Comparison of ENCODE assay signal across 8 cellular contexts in the genomic region with DNA sequence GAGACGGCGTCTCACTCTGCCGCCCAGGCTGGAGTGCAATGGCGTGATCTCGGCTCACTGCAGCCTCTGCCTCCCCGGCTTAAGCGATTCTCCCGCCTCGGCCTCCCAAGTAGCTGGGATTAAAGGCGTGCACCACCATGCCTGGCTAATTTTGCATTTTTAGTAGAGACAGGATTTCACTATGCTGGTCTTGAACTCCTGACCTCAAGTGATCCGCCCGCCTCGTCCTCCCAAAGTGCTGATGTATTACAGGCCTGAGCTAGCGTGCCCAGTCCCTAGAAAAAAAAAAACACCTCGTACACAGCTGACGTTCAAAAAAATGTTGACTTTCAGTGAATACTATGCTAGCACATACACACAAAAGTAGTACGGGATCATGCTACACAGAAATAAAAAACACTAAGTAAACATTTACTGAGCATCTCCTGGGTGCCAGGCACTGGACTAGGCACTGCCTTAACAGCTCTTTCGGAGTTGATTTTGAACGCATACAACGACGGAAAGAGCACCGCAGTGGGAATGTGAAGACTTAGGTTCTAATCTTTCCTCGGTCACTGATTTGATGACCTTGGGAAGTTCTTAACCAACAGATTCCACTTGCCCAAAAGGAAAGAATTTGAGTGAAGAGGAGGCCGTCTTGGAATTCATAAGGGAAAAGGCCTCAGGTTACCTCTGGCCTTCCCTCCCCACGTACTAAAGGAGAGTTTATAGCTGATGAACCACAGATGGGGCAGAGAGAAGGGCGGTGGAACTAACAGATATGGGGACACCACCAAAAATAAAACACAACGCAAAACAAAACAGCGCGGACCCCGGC. TPM values are rescaled to one million over a fixed set of nuclear protein-coding genes. Genes with fewer than 3 reads are reported as not detected.
DNase-seq lines count a peak whose midpoint lies in the region; ATAC-seq and TF ChIP-seq lines count a peak whose summit lies in the region.

No MANE protein-coding gene starts in this region.

- peaks cover 12% of the 10 kb centered on the region for H3K4me1 ChIP-seq in lower lobe of right lung
- H3K4me1 ChIP-seq in upper lobe of left lung: peaks cover 0 to 9% (median 4%) of the 10 kb centered on the region in 4 donors

- peak overlapping the region; percentile 98 for H3K27ac ChIP-seq in lower lobe of right lung
- peak overlapping the region; percentile 97 to 99 (median 98) for H3K27ac ChIP-seq in upper lobe of left lung

- DNase-seq in Caki2 (ENCODE audit: low read depth): peak; percentile 53
- peak; percentile 2 for DNase-seq in LoVo (ENCODE audit: low spot score)
- DNase-seq in brain pericyte (ENCODE audit: low read depth, low spot score): peak; percentile 25
- no peak for DNase-seq in lower lobe of right lung
- peak in 1 of 2 donors; percentile 22 for DNase-seq in upper lobe of left lung

- no peak for TF ChIP-seq EP300 in upper lobe of left lung (IDR thresholded peaks at IDR 0.05)

- intact Hi-C loops in lower lobe of right lung (cut with DNase I): no loop called here

- H3K27me3 ChIP-seq in lower lobe of right lung (ENCODE audit: low read depth): no peaks in the 10 kb centered on the region
- no peaks in the 10 kb centered on the region for H3K27me3 ChIP-seq in upper lobe of left lung

- no peak for ATAC-seq in lower lobe of right lung
- ATAC-seq in upper lobe of left lung (ENCODE audit: low FRiP score in 2 of 2): no peak
- no peak for ATAC-seq in HG02763 (IDR thresholded peaks at IDR 0.05; ENCODE audit: unreplicated experiment)
- no peak for ATAC-seq in GM21786 (IDR thresholded peaks at IDR 0.05; ENCODE audit: unreplicated experiment)
- ATAC-seq in HG02884 (IDR thresholded peaks at IDR 0.05; ENCODE audit: unreplicated experiment): no peak

- TF ChIP-seq POLR2A in upper lobe of left lung (IDR thresholded peaks at IDR 0.05): no peak

- TF ChIP-seq CTCF in lower lobe of right lung (IDR thresholded peaks at IDR 0.05) (no peak), upper lobe of left lung (IDR thresholded peaks at IDR 0.05) (no peak)

- in situ Hi-C loops in Caki2 (cut with HindIII; ENCODE audit: low pct_unique_long_range_greater_than_20kb, low sequenced_read_pairs): no loop called here

- H3K9me3 ChIP-seq in lower lobe of right lung: no peaks in the 10 kb centered on the region
- H3K9me3 ChIP-seq in upper lobe of left lung: no peaks in the 10 kb centered on the region

- peaks cover 13% of the 10 kb centered on the region for H3K36me3 ChIP-seq in lower lobe of right lung
- peaks cover 0 to 17% (median 6%) of the 10 kb centered on the region in 4 donors for H3K36me3 ChIP-seq in upper lobe of left lung

- whole genome bisulfite sequencing in upper lobe of left lung, 2 donors: 60 to 61% methylated on average over 30 of the region's 30 CpGs

- H3K4me3 ChIP-seq in lower lobe of right lung: peak overlapping the region; percentile 75
- H3K4me3 ChIP-seq in upper lobe of left lung: peak overlapping the region; percentile 62 to 79 (median 73)

RNA-seq across cellular contexts. Expression of a gene that starts 1.1 kb away (rescaled TPM):
- 1.1 and 5.2 TPM in 2 replicates for total RNA-seq in Caki2 (2014; rRNA removed; shearing (Covaris generic); ENCODE audit: low replicate concordance)
- total RNA-seq in lower lobe of right lung (5.0 TPM), upper lobe of left lung (10 to 100 TPM in 2 of 6 donors, 1 to 10 TPM in 4; 4.4 to 16.8 (median 7.7) TPM)

RNA-seq across cellular contexts. Expression of a gene that starts 50.7 kb away (rescaled TPM):
- total RNA-seq in Caki2 (2014; rRNA removed; shearing (Covaris generic); ENCODE audit: low replicate concordance): 16.9 and 50.9 TPM in 2 replicates
- total RNA-seq in lower lobe of right lung: 36.1 TPM
- total RNA-seq in upper lobe of left lung: 10 to 100 TPM; 17.5 to 83.5 (median 36.5) TPM
